ENCODE assay signal across 1 cellular context in the genomic region with DNA sequence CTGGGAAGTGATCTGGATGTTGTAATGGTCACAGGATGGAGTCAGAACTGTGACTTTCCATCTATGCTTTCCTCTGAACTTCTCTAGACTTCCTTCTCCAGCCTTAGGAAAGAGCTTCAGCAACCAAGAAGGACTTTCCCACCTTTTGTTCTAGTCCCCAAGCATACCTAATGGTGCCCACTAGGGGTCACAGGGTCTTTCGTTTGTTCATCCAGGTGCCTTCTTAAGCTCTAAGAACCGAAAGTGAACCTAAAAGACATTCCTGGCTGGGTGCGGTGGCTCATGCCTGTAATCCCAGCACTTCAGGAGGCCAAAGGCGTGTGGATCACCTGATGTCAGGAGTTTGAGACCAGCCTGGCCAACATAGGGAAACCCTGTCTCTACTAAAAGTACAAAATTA.
A peak's percentile ranks its signal among the peaks of the same experiment; 100 is the strongest.
TF ChIP-seq lines count a peak whose summit lies in the region.

No MANE protein-coding gene starts in this region.

TF ChIP-seq in HepG2, 621 proteins besides CTCF, POLR2A, EP300 and RAD21:
- TF ChIP-seq ZNF484 (CRISPR knock-in tag; IDR thresholded peaks at IDR 0.05; ENCODE audit: borderline replicate concordance, low read depth), result no peak
- TF ChIP-seq ZIK1 (CRISPR knock-in tag; IDR thresholded peaks at IDR 0.05; ENCODE audit: borderline replicate concordance, low read depth), result no peak
- TF ChIP-seq STAG1 (CRISPR knock-in tag; IDR thresholded peaks at IDR 0.05), result peak; percentile 27
TF ChIP-seq in HepG2: peak in this region for 1.
